In the genomic region with DNA sequence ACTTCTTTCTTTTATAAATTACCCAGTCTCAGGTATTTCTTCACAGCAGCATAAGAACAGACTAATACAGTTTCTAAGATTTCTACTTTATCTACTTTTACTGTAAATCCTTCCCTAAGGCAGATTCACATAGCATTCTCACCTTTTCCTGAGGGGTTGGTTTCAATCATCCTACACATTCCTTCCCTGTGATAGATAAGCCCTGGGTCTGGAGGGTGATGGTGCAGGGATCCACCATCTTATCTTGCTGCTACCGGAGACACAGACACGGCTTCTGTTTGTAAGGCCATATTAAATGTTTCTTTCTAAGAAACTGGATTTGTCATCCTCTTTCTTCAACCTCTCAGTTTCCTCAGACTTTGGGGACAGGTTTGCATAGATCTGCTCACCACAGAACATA, we compare ENCODE assay signal across 1 cellular context.
TF ChIP-seq lines count a peak whose summit lies in the region.

No MANE protein-coding gene starts in this region.

TF ChIP-seq in GM23338, 12 proteins besides CTCF, POLR2A, EP300 and RAD21:
- TF ChIP-seq, protein P1, sequence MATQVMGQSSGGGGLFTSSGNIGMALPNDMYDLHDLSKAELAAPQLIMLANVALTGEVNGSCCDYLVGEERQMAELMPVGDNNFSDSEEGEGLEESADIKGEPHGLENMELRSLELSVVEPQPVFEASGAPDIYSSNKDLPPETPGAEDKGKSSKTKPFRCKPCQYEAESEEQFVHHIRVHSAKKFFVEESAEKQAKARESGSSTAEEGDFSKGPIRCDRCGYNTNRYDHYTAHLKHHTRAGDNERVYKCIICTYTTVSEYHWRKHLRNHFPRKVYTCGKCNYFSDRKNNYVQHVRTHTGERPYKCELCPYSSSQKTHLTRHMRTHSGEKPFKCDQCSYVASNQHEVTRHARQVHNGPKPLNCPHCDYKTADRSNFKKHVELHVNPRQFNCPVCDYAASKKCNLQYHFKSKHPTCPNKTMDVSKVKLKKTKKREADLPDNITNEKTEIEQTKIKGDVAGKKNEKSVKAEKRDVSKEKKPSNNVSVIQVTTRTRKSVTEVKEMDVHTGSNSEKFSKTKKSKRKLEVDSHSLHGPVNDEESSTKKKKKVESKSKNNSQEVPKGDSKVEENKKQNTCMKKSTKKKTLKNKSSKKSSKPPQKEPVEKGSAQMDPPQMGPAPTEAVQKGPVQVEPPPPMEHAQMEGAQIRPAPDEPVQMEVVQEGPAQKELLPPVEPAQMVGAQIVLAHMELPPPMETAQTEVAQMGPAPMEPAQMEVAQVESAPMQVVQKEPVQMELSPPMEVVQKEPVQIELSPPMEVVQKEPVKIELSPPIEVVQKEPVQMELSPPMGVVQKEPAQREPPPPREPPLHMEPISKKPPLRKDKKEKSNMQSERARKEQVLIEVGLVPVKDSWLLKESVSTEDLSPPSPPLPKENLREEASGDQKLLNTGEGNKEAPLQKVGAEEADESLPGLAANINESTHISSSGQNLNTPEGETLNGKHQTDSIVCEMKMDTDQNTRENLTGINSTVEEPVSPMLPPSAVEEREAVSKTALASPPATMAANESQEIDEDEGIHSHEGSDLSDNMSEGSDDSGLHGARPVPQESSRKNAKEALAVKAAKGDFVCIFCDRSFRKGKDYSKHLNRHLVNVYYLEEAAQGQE (IDR thresholded peaks at IDR 0.05; ENCODE audit: unreplicated experiment) = no peak
- TF ChIP-seq JUNB (IDR thresholded peaks at IDR 0.05; ENCODE audit: unreplicated experiment) = no peak
- TF ChIP-seq, protein P2, sequence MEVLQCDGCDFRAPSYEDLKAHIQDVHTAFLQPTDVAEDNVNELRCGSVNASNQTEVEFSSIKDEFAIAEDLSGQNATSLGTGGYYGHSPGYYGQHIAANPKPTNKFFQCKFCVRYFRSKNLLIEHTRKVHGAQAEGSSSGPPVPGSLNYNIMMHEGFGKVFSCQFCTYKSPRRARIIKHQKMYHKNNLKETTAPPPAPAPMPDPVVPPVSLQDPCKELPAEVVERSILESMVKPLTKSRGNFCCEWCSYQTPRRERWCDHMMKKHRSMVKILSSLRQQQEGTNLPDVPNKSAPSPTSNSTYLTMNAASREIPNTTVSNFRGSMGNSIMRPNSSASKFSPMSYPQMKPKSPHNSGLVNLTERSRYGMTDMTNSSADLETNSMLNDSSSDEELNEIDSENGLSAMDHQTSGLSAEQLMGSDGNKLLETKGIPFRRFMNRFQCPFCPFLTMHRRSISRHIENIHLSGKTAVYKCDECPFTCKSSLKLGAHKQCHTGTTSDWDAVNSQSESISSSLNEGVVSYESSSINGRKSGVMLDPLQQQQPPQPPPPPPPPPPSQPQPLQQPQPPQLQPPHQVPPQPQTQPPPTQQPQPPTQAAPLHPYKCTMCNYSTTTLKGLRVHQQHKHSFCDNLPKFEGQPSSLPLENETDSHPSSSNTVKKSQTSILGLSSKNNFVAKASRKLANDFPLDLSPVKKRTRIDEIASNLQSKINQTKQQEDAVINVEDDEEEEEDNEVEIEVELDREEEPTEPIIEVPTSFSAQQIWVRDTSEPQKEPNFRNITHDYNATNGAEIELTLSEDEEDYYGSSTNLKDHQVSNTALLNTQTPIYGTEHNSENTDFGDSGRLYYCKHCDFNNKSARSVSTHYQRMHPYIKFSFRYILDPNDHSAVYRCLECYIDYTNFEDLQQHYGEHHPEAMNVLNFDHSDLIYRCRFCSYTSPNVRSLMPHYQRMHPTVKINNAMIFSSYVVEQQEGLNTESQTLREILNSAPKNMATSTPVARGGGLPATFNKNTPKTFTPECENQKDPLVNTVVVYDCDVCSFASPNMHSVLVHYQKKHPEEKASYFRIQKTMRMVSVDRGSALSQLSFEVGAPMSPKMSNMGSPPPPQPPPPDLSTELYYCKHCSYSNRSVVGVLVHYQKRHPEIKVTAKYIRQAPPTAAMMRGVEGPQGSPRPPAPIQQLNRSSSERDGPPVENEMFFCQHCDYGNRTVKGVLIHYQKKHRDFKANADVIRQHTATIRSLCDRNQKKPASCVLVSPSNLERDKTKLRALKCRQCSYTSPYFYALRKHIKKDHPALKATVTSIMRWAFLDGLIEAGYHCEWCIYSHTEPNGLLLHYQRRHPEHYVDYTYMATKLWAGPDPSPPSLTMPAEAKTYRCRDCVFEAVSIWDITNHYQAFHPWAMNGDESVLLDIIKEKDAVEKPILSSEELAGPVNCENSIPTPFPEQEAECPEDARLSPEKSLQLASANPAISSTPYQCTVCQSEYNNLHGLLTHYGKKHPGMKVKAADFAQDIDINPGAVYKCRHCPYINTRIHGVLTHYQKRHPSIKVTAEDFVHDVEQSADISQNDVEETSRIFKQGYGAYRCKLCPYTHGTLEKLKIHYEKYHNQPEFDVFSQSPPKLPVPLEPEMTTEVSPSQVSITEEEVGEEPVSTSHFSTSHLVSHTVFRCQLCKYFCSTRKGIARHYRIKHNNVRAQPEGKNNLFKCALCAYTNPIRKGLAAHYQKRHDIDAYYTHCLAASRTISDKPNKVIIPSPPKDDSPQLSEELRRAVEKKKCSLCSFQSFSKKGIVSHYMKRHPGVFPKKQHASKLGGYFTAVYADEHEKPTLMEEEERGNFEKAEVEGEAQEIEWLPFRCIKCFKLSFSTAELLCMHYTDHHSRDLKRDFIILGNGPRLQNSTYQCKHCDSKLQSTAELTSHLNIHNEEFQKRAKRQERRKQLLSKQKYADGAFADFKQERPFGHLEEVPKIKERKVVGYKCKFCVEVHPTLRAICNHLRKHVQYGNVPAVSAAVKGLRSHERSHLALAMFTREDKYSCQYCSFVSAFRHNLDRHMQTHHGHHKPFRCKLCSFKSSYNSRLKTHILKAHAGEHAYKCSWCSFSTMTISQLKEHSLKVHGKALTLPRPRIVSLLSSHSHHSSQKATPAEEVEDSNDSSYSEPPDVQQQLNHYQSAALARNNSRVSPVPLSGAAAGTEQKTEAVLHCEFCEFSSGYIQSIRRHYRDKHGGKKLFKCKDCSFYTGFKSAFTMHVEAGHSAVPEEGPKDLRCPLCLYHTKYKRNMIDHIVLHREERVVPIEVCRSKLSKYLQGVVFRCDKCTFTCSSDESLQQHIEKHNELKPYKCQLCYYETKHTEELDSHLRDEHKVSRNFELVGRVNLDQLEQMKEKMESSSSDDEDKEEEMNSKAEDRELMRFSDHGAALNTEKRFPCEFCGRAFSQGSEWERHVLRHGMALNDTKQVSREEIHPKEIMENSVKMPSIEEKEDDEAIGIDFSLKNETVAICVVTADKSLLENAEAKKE (CRISPR knock-in tag; IDR thresholded peaks at IDR 0.05) = no peak
- no peak for TF ChIP-seq ZNF114 (CRISPR knock-in tag; IDR thresholded peaks at IDR 0.05)
- TF ChIP-seq, protein P3, sequence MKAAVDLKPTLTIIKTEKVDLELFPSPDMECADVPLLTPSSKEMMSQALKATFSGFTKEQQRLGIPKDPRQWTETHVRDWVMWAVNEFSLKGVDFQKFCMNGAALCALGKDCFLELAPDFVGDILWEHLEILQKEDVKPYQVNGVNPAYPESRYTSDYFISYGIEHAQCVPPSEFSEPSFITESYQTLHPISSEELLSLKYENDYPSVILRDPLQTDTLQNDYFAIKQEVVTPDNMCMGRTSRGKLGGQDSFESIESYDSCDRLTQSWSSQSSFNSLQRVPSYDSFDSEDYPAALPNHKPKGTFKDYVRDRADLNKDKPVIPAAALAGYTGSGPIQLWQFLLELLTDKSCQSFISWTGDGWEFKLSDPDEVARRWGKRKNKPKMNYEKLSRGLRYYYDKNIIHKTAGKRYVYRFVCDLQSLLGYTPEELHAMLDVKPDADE (IDR thresholded peaks at IDR 0.05) = no peak
- no peak for TF ChIP-seq CREB1 (CRISPR knock-in tag; IDR thresholded peaks at IDR 0.05; ENCODE audit: low read depth)
- no peak for TF ChIP-seq EZH2phosphoT487 (IDR thresholded peaks at IDR 0.05; ENCODE audit: unreplicated experiment)
- TF ChIP-seq NANOG (IDR thresholded peaks at IDR 0.05; ENCODE audit: borderline replicate concordance) = no peak
- TF ChIP-seq ZNF331 (CRISPR knock-in tag; IDR thresholded peaks at IDR 0.05; ENCODE audit: low read depth) = no peak
- no peak for TF ChIP-seq POLR2AphosphoS5 (IDR thresholded peaks at IDR 0.05; ENCODE audit: low read depth)
- no peak for TF ChIP-seq EZH2 (IDR thresholded peaks at IDR 0.05; ENCODE audit: low read depth, unreplicated experiment)
- TF ChIP-seq STAT1 (IDR thresholded peaks at IDR 0.05; ENCODE audit: unreplicated experiment) = no peak
